ENCODE assay signal across 8 cellular contexts in the genomic region with DNA sequence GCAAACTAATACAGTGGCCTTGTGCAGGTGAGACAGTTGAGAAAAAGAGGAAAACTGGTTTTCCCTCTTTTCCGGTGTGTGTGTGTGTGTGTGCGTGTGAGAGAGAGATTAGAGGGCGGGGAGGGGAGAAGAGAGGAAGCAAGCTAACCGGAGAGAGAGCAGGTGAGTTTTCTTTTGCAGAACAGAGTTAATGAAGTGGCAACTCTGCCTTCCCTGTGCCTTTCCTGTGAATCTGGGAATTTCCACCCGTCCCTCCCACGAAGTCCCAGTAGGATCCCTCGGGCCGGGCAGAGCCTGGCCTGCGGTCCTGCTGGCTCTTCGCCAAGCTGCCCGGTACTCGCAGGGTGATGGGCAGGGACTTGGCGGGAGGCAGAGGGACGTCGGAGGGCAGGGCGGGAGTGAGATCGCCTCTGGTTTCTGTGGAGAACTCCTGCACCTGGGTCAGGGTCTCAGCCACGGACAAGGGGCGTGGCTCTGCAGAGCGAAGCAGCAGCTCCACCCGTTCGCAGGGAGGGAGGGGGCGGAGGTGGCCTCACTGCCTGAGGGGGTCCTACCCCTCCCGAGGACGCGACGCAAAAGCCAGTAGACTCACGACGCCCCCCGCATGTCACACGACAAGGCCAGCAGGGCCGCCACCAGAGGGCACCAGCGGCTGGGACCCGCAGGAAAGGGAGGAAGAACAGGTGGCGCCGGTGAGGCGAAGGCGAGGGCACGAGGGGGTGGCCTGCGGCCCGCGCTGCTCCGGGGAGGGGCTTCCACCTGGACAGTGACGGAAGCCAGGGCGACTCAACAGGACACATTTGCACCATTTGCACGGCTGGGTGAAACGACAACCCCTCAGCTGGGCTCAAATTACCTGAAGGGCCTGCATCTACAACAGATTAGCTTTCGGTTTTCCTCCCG. TPM values are rescaled to one million over a fixed set of nuclear protein-coding genes. Genes with fewer than 3 reads are reported as not detected.
DNase-seq lines count a peak whose midpoint lies in the region; ATAC-seq and TF ChIP-seq lines count a peak whose summit lies in the region.

No MANE protein-coding gene starts in this region.

- peaks cover 14% of the 10 kb centered on the region for H3K27me3 Mint-ChIP-seq in activated CD4-positive, alpha-beta memory T cell treated with anti-CD3 and anti-CD28 coated beads for 36 hours
- peaks cover 2% of the 10 kb centered on the region for H3K27me3 Mint-ChIP-seq in mesothelial cell of epicardium (ENCODE audit: low read depth)

- ATAC-seq in HG02588 (IDR thresholded peaks at IDR 0.05; ENCODE audit: unreplicated experiment) (peak; percentile 73), GM18505 (IDR thresholded peaks at IDR 0.05; ENCODE audit: unreplicated experiment) (no peak)

- POLR2A ChIA-PET in activated CD4-positive, alpha-beta memory T cell treated with anti-CD3 and anti-CD28 coated beads for 36 hours (lab: Charles Lee) = no interaction called here

- H3K36me3 Mint-ChIP-seq in activated CD4-positive, alpha-beta memory T cell treated with anti-CD3 and anti-CD28 coated beads for 36 hours = peaks cover 2% of the 10 kb centered on the region
- peaks cover 2% of the 10 kb centered on the region for H3K36me3 Mint-ChIP-seq in mesothelial cell of epicardium

- H3K9me3 Mint-ChIP-seq in activated CD4-positive, alpha-beta memory T cell treated with anti-CD3 and anti-CD28 coated beads for 36 hours = peaks cover 6% of the 10 kb centered on the region
- peaks cover 13% of the 10 kb centered on the region for H3K9me3 Mint-ChIP-seq in mesothelial cell of epicardium

- intact Hi-C loops in activated CD4-positive, alpha-beta memory T cell treated with anti-CD3 and anti-CD28 coated beads for 36 hours (cut with micrococcal nuclease) = no loop called here

- DNase-seq in COR-L47 (lab: John Stamatoyannopoulos, UW) (peak; percentile 91), NCI-H345 treated with DMSO at 0.1 percent for 48 hours (lab: John Stamatoyannopoulos, UW; ENCODE audit: unreplicated experiment) (peak; percentile 2), mesothelial cell of epicardium (ENCODE audit: low spot score in 2 of 2, unreplicated experiment in 2 of 2) (peak; percentile 49 to 79)
- peak; percentile 82 for DNase-seq in activated CD4-positive, alpha-beta memory T cell treated with anti-CD3 and anti-CD28 coated beads for 36 hours
- DNase-seq in effector CD8-positive, alpha-beta T cell (lab: John Stamatoyannopoulos, UW) = peak; percentile 66
- DNase-seq in stimulated activated CD8-positive, alpha-beta memory T cell treated with anti-CD3 and anti-CD28 coated beads, Interleukin-4, amount 100 ng/mL, for 1 hour (ENCODE audit: low read depth in 2 of 2, low spot score in 1 of 2) = peak; percentile 42 to 57

- H3K27ac Mint-ChIP-seq in activated CD4-positive, alpha-beta memory T cell treated with anti-CD3 and anti-CD28 coated beads for 36 hours = no peak overlapping the region
- H3K27ac Mint-ChIP-seq in mesothelial cell of epicardium = peak overlapping the region; percentile 53

- CTCF ChIA-PET in activated CD4-positive, alpha-beta memory T cell treated with anti-CD3 and anti-CD28 coated beads for 36 hours (lab: Charles Lee) = interaction anchor here (0.6 to 4.9 kb wide), 20 partner anchors 10 to 258 kb away, joined by 3 to 42 read pairs (median 4); partner anchors contain the start of gene NOL7

- peak overlapping the region; percentile 49 for H3K4me3 Mint-ChIP-seq in activated CD4-positive, alpha-beta memory T cell treated with anti-CD3 and anti-CD28 coated beads for 36 hours
- peak overlapping the region; percentile 75 for H3K4me3 Mint-ChIP-seq in mesothelial cell of epicardium

- TF ChIP-seq POLR2A in GM18505 (IDR thresholded peaks at IDR 0.05; ENCODE audit: borderline replicate concordance, extremely low read depth, insufficient read depth, insufficient read length) = no peak

- TF ChIP-seq CTCF in mesothelial cell of epicardium (IDR thresholded peaks at IDR 0.05; ENCODE audit: unreplicated experiment) = peak; percentile 45

- H3K4me1 Mint-ChIP-seq in activated CD4-positive, alpha-beta memory T cell treated with anti-CD3 and anti-CD28 coated beads for 36 hours (ENCODE audit: low read depth) = peaks cover 12% of the 10 kb centered on the region
- peaks cover 20% of the 10 kb centered on the region for H3K4me1 Mint-ChIP-seq in mesothelial cell of epicardium

RNA-seq across cellular contexts. Expression of gene RNF182, which starts 51.2 kb away (rescaled TPM):
- not detected for total RNA-seq in activated CD4-positive, alpha-beta memory T cell treated with anti-CD3 and anti-CD28 coated beads for 36 hours
- total RNA-seq in mesothelial cell of epicardium = 4.1 to 5.1 TPM (median 4.2 TPM) in 3 replicates

RNA-seq across cellular contexts. Expression of gene MCUR1, which starts 59.2 kb away (rescaled TPM):
- 10 to 100 TPM; 36.6 to 38.8 TPM for total RNA-seq in activated CD4-positive, alpha-beta memory T cell treated with anti-CD3 and anti-CD28 coated beads for 36 hours
- total RNA-seq in mesothelial cell of epicardium = 18.1 to 21.7 TPM (median 19.8 TPM) in 3 replicates

Comparison
In these comparisons a context has a peak if more than half of its experiments do, and no peak if none do; other contexts are left out.
1. DNase-seq: peak in every context shown above with its lines; median percentile 91 in COR-L47; 82 in activated CD4-positive, alpha-beta memory T cell treated with anti-CD3 and anti-CD28 coated beads for 36 hours; 66 in effector CD8-positive, alpha-beta T cell; 64 in mesothelial cell of epicardium; 50 in stimulated activated CD8-positive, alpha-beta memory T cell treated with anti-CD3 and anti-CD28 coated beads, Interleukin-4, amount 100 ng/mL, for 1 hour; 2 in NCI-H345 treated with DMSO at 0.1 percent for 48 hours.